Comparison of ENCODE assay signal across 16 cellular contexts in the genomic region with DNA sequence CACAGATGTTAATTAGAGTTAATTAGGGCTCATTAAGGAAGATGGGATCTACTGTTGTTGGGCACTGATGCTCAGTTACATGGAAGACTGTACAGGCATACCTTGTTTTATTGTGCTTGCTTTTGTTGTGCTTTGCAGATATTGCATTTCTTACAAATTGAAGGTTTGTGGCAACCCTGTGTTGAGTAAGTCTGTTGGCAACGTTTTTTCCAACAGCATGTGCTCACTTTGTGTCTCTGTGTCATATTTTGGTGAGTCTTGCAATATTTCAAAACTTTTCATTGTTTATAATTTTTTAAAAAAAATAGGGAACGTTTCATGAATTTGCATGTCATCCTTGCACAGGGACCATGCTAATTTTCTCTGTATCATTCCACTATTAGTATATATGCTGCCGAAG.
"Had no signal": no experiment of that assay in that cellular context is flagged by ENCODE, and none has a peak within 500 bp of the region (broad histone marks: within the 10 kb centered on the region; RNA-seq: fewer than 3 reads in every experiment).

No MANE protein-coding gene starts in this region.

- H2AFZ ChIP-seq: parathyroid adenoma had no signal

- H3K27me3 ChIP-seq: adrenal gland, left lung, tibial artery, uterus had no signal

- ATAC-seq: activated CD8-positive, alpha-beta T cell treated with anti-CD3 and anti-CD28 coated beads for 36 hours; activated T-cell treated with anti-CD3 and anti-CD28 coated beads, Interleukin-2, amount 50 U/mL, for 4 hours; left lung; mucosa of descending colon; naive thymus-derived CD4-positive, alpha-beta T cell; stimulated activated memory B cell treated with anti-CD40 and anti-IgM and Interleukin-4, amounts not matched to agents 10 μg/mL and 1 μg/mL and 100 μg/mL, for 72 hours had no signal

- H3K9ac ChIP-seq: parathyroid adenoma had no signal

- H3K27ac ChIP-seq: left lung, parathyroid adenoma, tibial artery, uterus had no signal

- DNase-seq: activated B cell treated with CpG ODN at 0.5 μM for 24 hours; activated CD4-positive, alpha-beta T cell treated with anti-CD3 and anti-CD28 coated beads for 48 hours; activated CD8-positive, alpha-beta T cell treated with anti-CD3 and anti-CD28 coated beads for 36 hours; activated effector memory CD4-positive, alpha-beta T cell treated with Interleukin-2 at 50 U/mL for 16 hours; activated T-cell treated with anti-CD3 and anti-CD28 coated beads, Interleukin-2, amount 50 U/mL, for 4 hours; erythroblast; islet precursor cell; left lung; mucosa of descending colon; naive thymus-derived CD4-positive, alpha-beta T cell; stimulated activated CD4-positive, alpha-beta T cell treated with anti-CD3 and anti-CD28 coated beads, Interleukin-2, amount 100 ng/mL, for 48 hours; tibial artery; uterus had no signal

- H3K4me3 ChIP-seq: adrenal gland, left lung, mucosa of descending colon, tibial artery, uterus had no signal

- H3K4me1 ChIP-seq: parathyroid adenoma had no signal

- H3K9me3 ChIP-seq: mucosa of descending colon had no signal

- H3K36me3 ChIP-seq: adrenal gland, left lung, tibial artery, uterus had no signal
